26 cellular contexts compared by ENCODE assay signal in genomic region chr5:41154491-41154890, GRCh38. TPM values are rescaled to one million over a fixed set of nuclear protein-coding genes. Genes with fewer than 3 reads are reported as not detected.
DNase-seq lines count a peak whose midpoint lies in the region; ATAC-seq and TF ChIP-seq lines count a peak whose summit lies in the region.
"Had no signal": no experiment of that assay in that cellular context is flagged by ENCODE, and none has a peak within 500 bp of the region (broad histone marks: within the 10 kb centered on the region; RNA-seq: fewer than 3 reads in every experiment).

No MANE protein-coding gene starts in this region.

- no peaks in the 10 kb centered on the region for H3K4me1 ChIP-seq in DND-41 (ENCODE audit: insufficient read depth, low read length)
- H3K4me1 ChIP-seq in lung (ENCODE audit: control insufficient read depth in 2 of 2, insufficient read depth in 2 of 2, low read length in 2 of 2) = no peaks in the 10 kb centered on the region

- DNase-seq in DND-41 (no peak), SW480 (ENCODE audit: low spot score) (peak; percentile 2), choroid plexus epithelial cell (ENCODE audit: low read depth) (peak; percentile 54), lung (ENCODE audit: low spot score) (no peak), NCI-H2029 treated with DMSO at 0.1 percent for 48 hours (lab: John Stamatoyannopoulos, UW) (no peak)
- no peak for DNase-seq in stimulated activated CD4-positive, alpha-beta T cell treated with anti-CD3 and anti-CD28 coated beads, Interleukin-2, amount 100 ng/mL, for 24 hours
- DNase-seq: DMS79, GOT3, HCEC 1CT, Kasumi-1, MM.1S, NCI-H1092, NCI-H1436, NCI-H1930, NCI-H2227 treated with DMSO at 0.1 percent for 48 hours, NCI-H510A, NCI-H748 treated with DMSO at 0.1 percent for 48 hours, SIG-M5, T-cell had no signal

- no peaks in the 10 kb centered on the region for H3K79me2 ChIP-seq in DND-41 (ENCODE audit: insufficient read depth, low read length)

- no peaks in the 10 kb centered on the region for H3K36me3 ChIP-seq in DND-41 (ENCODE audit: insufficient read depth, low read length)
- no peaks in the 10 kb centered on the region for H3K36me3 ChIP-seq in lung (ENCODE audit: control insufficient read depth in 2 of 2, insufficient read depth in 2 of 2, low read length in 2 of 2)

- H3K9me3 ChIP-seq in DND-41 (ENCODE audit: insufficient read depth, low read length, severe bottlenecking) (no peaks in the 10 kb centered on the region), lung (ENCODE audit: control insufficient read depth in 2 of 2, insufficient read depth in 1 of 2, low read length in 1 of 2) (no peaks in the 10 kb centered on the region)

- H3K4me3 ChIP-seq in DND-41 (ENCODE audit: low read depth in 1 of 2, low read length in 2 of 2) (no peak overlapping the region), choroid plexus epithelial cell (ENCODE audit: low read depth, low read length) (no peak overlapping the region), lung (no peak overlapping the region)
- H3K4me3 ChIP-seq: GM12878 had no signal

- no peak for TF ChIP-seq CTCF in DND-41 (IDR thresholded peaks at IDR 0.05; ENCODE audit: borderline replicate concordance, extremely low read depth, low read length, poor library complexity, severe bottlenecking)
- no peak for TF ChIP-seq CTCF in choroid plexus epithelial cell (conservative IDR thresholded peaks at IDR 0.05; ENCODE audit: low read depth, low read length)
- no peak for TF ChIP-seq CTCF in lung (IDR thresholded peaks at IDR 0.05; ENCODE audit: control extremely low read depth, extremely low read depth)

- H3K4me2 ChIP-seq in DND-41 (ENCODE audit: insufficient read depth, low read length) = no peak overlapping the region

- no peak overlapping the region for H3K27ac ChIP-seq in DND-41 (ENCODE audit: low read length)
- no peak overlapping the region for H3K27ac ChIP-seq in lung (ENCODE audit: low read depth in 1 of 2, low read length in 1 of 2)
- H3K27ac ChIP-seq: C4-2B had no signal

- no peaks in the 10 kb centered on the region for H4K20me1 ChIP-seq in DND-41 (ENCODE audit: insufficient read depth, low read length)

- no peak overlapping the region for H3K9ac ChIP-seq in DND-41 (ENCODE audit: low read depth, low read length)

- H2AFZ ChIP-seq in DND-41 (ENCODE audit: low read depth, low read length) = no peak overlapping the region

- ATAC-seq in DND-41 (ENCODE audit: insufficient read depth, low read depth) (peak; percentile 63), lung (ENCODE audit: insufficient read depth, low FRiP score) (peak; percentile 60), GM18909 (IDR thresholded peaks at IDR 0.05; ENCODE audit: poor library complexity, unreplicated experiment) (no peak)
- ATAC-seq: GM12878, Panc1, SK-N-SH treated with all-trans-retinoic acid at 6 μM for 48 hours, T-cell had no signal

- 67 to 68% methylated on average over 3 of the region's 3 CpGs for WGBS in lung, 2 donors

- H3K27me3 ChIP-seq in DND-41 (ENCODE audit: insufficient read depth, low read length, poor library complexity) = no peaks in the 10 kb centered on the region
- H3K27me3 ChIP-seq in lung (ENCODE audit: control insufficient read depth, insufficient read depth) = no peaks in the 10 kb centered on the region

RNA-seq across cellular contexts. Expression of gene C6, which starts 58.8 kb away (rescaled TPM):
- total RNA-seq in lung = 10 to 100 TPM; 22.7 to 33.0 TPM
- 1 to 10 TPM; 1.7 to 2.4 TPM for polyA plus RNA-seq in lung
- total RNA-seq: A172 had no signal
- polyA plus RNA-seq: GM12878, IgD-negative memory B cell had no signal

Comparison
In these comparisons a context has a peak if more than half of its experiments do, and no peak if none do; other contexts are left out.
1. DNase-seq: peak in SW480 (single experiment) and choroid plexus epithelial cell (single experiment); none in DND-41 (single experiment), lung (single experiment), NCI-H2029 treated with DMSO at 0.1 percent for 48 hours (single experiment) and stimulated activated CD4-positive, alpha-beta T cell treated with anti-CD3 and anti-CD28 coated beads, Interleukin-2, amount 100 ng/mL, for 24 hours (0 of 2).